Comparison of ENCODE assay signal across 25 cellular contexts in genomic region chr13:70703755-70704154, GRCh38.
DNase-seq lines count a peak whose midpoint lies in the region; ATAC-seq, FAIRE-seq and TF ChIP-seq lines count a peak whose summit lies in the region.
"Had no signal": no experiment of that assay in that cellular context is flagged by ENCODE, and none has a peak within 500 bp of the region (broad histone marks: within the 10 kb centered on the region; RNA-seq: fewer than 3 reads in every experiment).

No MANE protein-coding gene starts in this region.

- 0 out of 3 replicates have a peak, but pooled peaks have one; percentile 33 for ATAC-seq in SK-N-SH treated with all-trans-retinoic acid at 6 μM for 48 hours
- ATAC-seq: HCT116 had no signal

- H3K4me3 Mint-ChIP-seq in H9: no peak overlapping the region
- H3K4me3 Mint-ChIP-seq: CD8-positive, alpha-beta memory T cell had no signal

- no peaks in the 10 kb centered on the region for H3K79me2 ChIP-seq in SK-N-SH (ENCODE audit: insufficient read depth)
- no peaks in the 10 kb centered on the region for H3K79me2 ChIP-seq in endothelial cell of umbilical vein (ENCODE audit: control insufficient read depth, insufficient read depth, low read length)
- H3K79me2 ChIP-seq in H9 (ENCODE audit: insufficient read depth, low read length): no peaks in the 10 kb centered on the region

- no peaks in the 10 kb centered on the region; the same call in none of the 2 replicates for H3K27me3 Mint-ChIP-seq in H9 (ENCODE audit: low read depth)
- H3K27me3 Mint-ChIP-seq: CD8-positive, alpha-beta memory T cell had no signal

- TF ChIP-seq POLR2A in endothelial cell of umbilical vein (IDR thresholded peaks at IDR 0.05; ENCODE audit: low read depth, low read length): no peak

- POLR2A ChIA-PET in SK-N-SH (lab: Yijun Ruan, JAX) (no interaction called here), endothelial cell of umbilical vein (lab: Charles Lee) (no interaction called here)

- 18% methylated on average over 4 of the region's 4 CpGs for WGBS in SK-N-SH (ENCODE audit: low lambda C conversion rate)
- WGBS in H9 (ENCODE audit: extremely low coverage, insufficient read length, low lambda C conversion rate): no CpG with 5 or more reads among the region's 4 CpGs

- H3K36me3 Mint-ChIP-seq in H9 (ENCODE audit: insufficient read depth in 1 of 3, low read depth in 3 of 3): no peaks in the 10 kb centered on the region
- H3K36me3 Mint-ChIP-seq: CD8-positive, alpha-beta memory T cell had no signal

- H3K9me3 ChIP-seq in SK-N-SH: no peaks in the 10 kb centered on the region
- no peaks in the 10 kb centered on the region for H3K9me3 ChIP-seq in endothelial cell of umbilical vein (replicated peaks; ENCODE audit: control insufficient read depth, insufficient read depth, low read length)
- no peaks in the 10 kb centered on the region for H3K9me3 ChIP-seq in H9 (ENCODE audit: control insufficient read depth, low read depth, low read length)

- no peak overlapping the region for H4K91ac ChIP-seq in H9 (ENCODE audit: insufficient read length, low read depth, low read length)

- no peaks in the 10 kb centered on the region for H3K79me1 ChIP-seq in H9 (ENCODE audit: insufficient read depth, low read depth, low read length, poor library complexity, severe bottlenecking)

- H3K9me1 ChIP-seq in endothelial cell of umbilical vein (replicated peaks; ENCODE audit: control insufficient read depth, extremely low read depth, insufficient read depth, low read length): no peaks in the 10 kb centered on the region

- H2BK12ac ChIP-seq in H9 (ENCODE audit: insufficient read length, low read depth, low read length): no peak overlapping the region

- H4K5ac ChIP-seq in H9 (ENCODE audit: insufficient read length, low read depth, low read length): no peak overlapping the region

- dilution Hi-C loops in endothelial cell of umbilical vein (cut with MboI; ENCODE audit: extremely low pct_ligation_motif_present, low sequenced_read_pairs): no loop called here

- H3K4me1 ChIP-seq in SK-N-SH (ENCODE audit: control insufficient read depth in 1 of 2, insufficient read depth in 2 of 2, low read depth in 1 of 2, low read length in 1 of 2) (no peaks in the 10 kb centered on the region), endothelial cell of umbilical vein (ENCODE audit: control insufficient read depth, extremely low read depth, insufficient read depth, low read length) (peaks cover 12% of the 10 kb centered on the region), H9 (ENCODE audit: insufficient read depth, low read length) (no peaks in the 10 kb centered on the region)

- H4K8ac ChIP-seq in H9 (replicated peaks; ENCODE audit: insufficient read length, low read depth, low read length): no peak overlapping the region

- H3K36me3 ChIP-seq in SK-N-SH (replicated peaks in 1 of 2; ENCODE audit: control insufficient read depth in 1 of 2, insufficient read depth in 2 of 2, low read length in 1 of 2) (no peaks in the 10 kb centered on the region), endothelial cell of umbilical vein (ENCODE audit: control insufficient read depth in 2 of 2, extremely low read depth in 1 of 2, insufficient read depth in 2 of 2, low read length in 2 of 2) (no peaks in the 10 kb centered on the region)

- no peak overlapping the region for H2AFZ ChIP-seq in SK-N-SH (ENCODE audit: low read depth)
- no peak overlapping the region for H2AFZ ChIP-seq in endothelial cell of umbilical vein (ENCODE audit: low read depth, low read length)
- H2AFZ ChIP-seq in H9 (ENCODE audit: low read length): no peak overlapping the region
- H2AFZ ChIP-seq: GM23248 had no signal

- H3F3A ChIP-seq in SK-N-SH (replicated peaks; ENCODE audit: insufficient read depth): no peaks in the 10 kb centered on the region

- no peaks in the 10 kb centered on the region for H3K4me1 Mint-ChIP-seq in H9
- H3K4me1 Mint-ChIP-seq: CD8-positive, alpha-beta memory T cell had no signal

- no TSS peak for BruUV-seq in endothelial cell of umbilical vein (replicated peaks; lab: Mats Ljungman, UMichigan)

- no peak overlapping the region for H2AK5ac ChIP-seq in H9 (ENCODE audit: insufficient read length, low read length)

- H3K9me3 Mint-ChIP-seq in H9: no peaks in the 10 kb centered on the region; a peak in 1 of 5 replicates

- no peak overlapping the region for H2BK20ac ChIP-seq in H9 (ENCODE audit: low read depth, low read length, poor library complexity, severe bottlenecking)

- H3K27me3 ChIP-seq in SK-N-SH (ENCODE audit: insufficient read depth) (no peaks in the 10 kb centered on the region), endothelial cell of umbilical vein (ENCODE audit: control insufficient read depth in 2 of 2, insufficient read depth in 2 of 2, low read length in 2 of 2) (no peaks in the 10 kb centered on the region), H9 (ENCODE audit: insufficient read depth, low read length) (no peaks in the 10 kb centered on the region)

- H3K56ac ChIP-seq in H9 (ENCODE audit: insufficient read length, low read depth, low read length): no peak overlapping the region

- no peak overlapping the region for H3K18ac ChIP-seq in H9 (ENCODE audit: insufficient read length, low read depth, low read length)

- no peak overlapping the region for H3T11ph ChIP-seq in H9 (ENCODE audit: low read length)

- H2BK120ac ChIP-seq in H9 (ENCODE audit: low read depth, low read length, poor library complexity, severe bottlenecking): no peak overlapping the region

- no peak overlapping the region for H3K14ac ChIP-seq in H9 (ENCODE audit: insufficient read depth, low read length)

- no peak for TF ChIP-seq RAD21 in SK-N-SH (IDR thresholded peaks at IDR 0.05; ENCODE audit: low read length)

- no peak overlapping the region for H2BK5ac ChIP-seq in H9 (ENCODE audit: insufficient read length, low read length)

- intact Hi-C loops in endothelial cell of umbilical vein (cut with micrococcal nuclease): loop anchor here (10.0 kb wide), 1 partner anchor 1161 kb away; the partner anchor contains the start of gene DACH1

- H3K4me2 ChIP-seq in SK-N-SH (no peak overlapping the region), endothelial cell of umbilical vein (ENCODE audit: insufficient read depth, low read length) (no peak overlapping the region), H9 (ENCODE audit: insufficient read depth, insufficient read length, low read length) (no peak overlapping the region)
- H3K4me2 ChIP-seq: KMS-11 had no signal

- DNase-seq in SK-N-SH (no peak), RKO (ENCODE audit: low spot score) (peak; percentile 54), endothelial cell of umbilical vein (ENCODE audit: low read depth, low spot score) (peak; percentile 30), urothelium cell line (ENCODE audit: low spot score) (peak; percentile 0), H9 (no peak), GM20000 (ENCODE audit: low spot score) (no peak), DMS153 (lab: John Stamatoyannopoulos, UW) (no peak)
- DNase-seq: AML-193; C1 segment of cervical spinal cord; Calu3; CD8-positive, alpha-beta memory T cell; DMS53; GF-D8; GM23248; NCI-H1105; NCI-H2029 treated with DMSO at 0.1 percent for 48 hours; NCI-H226; NCI-H510A treated with DMSO at 0.1 percent for 48 hours; NCI-H748 treated with DMSO at 0.1 percent for 48 hours had no signal

- H3K27ac ChIP-seq in SK-N-SH (ENCODE audit: low read depth in 2 of 2, low read length in 1 of 2): no peak overlapping the region
- H3K27ac ChIP-seq in endothelial cell of umbilical vein (ENCODE audit: insufficient read depth, low read depth, low read length): no peak overlapping the region
- H3K27ac ChIP-seq in H9 (ENCODE audit: insufficient read length, low read depth, low read length): no peak overlapping the region
- H3K27ac ChIP-seq: 22Rv1, GM23248, HL-60, KMS-11 had no signal

- H3K4me3 ChIP-seq in SK-N-SH (ENCODE audit: low read depth in 2 of 2, low read length in 1 of 2) (no peak overlapping the region), endothelial cell of umbilical vein (replicated peaks in 1 of 3; ENCODE audit: insufficient read depth in 1 of 3, low read depth in 1 of 3, low read length in 3 of 3) (no peak overlapping the region)
- H3K4me3 ChIP-seq: GM23248 had no signal

- H3K4ac ChIP-seq in H9 (ENCODE audit: low read depth, low read length): no peak overlapping the region

- TF ChIP-seq CTCF in SK-N-SH (IDR thresholded peaks at IDR 0.05) (no peak), endothelial cell of umbilical vein (IDR thresholded peaks at IDR 0.05; ENCODE audit: extremely low read depth in 1 of 2, insufficient read depth in 1 of 2, low read depth in 1 of 2, low read length in 2 of 2) (no peak), H9 (conservative IDR thresholded peaks at IDR 0.05) (no peak), GM20000 (IDR thresholded peaks at IDR 0.05; ENCODE audit: extremely low read depth, missing control alignments) (no peak)

- TF ChIP-seq EP300 in SK-N-SH (IDR thresholded peaks at IDR 0.05; ENCODE audit: borderline replicate concordance in 1 of 2, low read depth in 1 of 2, low read length in 1 of 2): no peak

- no peak overlapping the region for H3K9ac ChIP-seq in SK-N-SH
- no peak overlapping the region for H3K9ac ChIP-seq in endothelial cell of umbilical vein (replicated peaks; ENCODE audit: extremely low read depth, insufficient read depth, low read length)
- no peak overlapping the region for H3K9ac ChIP-seq in H9 (ENCODE audit: extremely low read depth, insufficient read length, low read length)
- H3K9ac ChIP-seq: GM23248, KMS-11 had no signal

- CTCF ChIA-PET in SK-N-SH (lab: Yijun Ruan, JAX): no interaction called here
- CTCF ChIA-PET in endothelial cell of umbilical vein (lab: Charles Lee): no interaction called here

- no peak overlapping the region for H3K27ac Mint-ChIP-seq in H9
- H3K27ac Mint-ChIP-seq: CD8-positive, alpha-beta memory T cell had no signal

- H3K23ac ChIP-seq in H9 (ENCODE audit: insufficient read length, low read depth, low read length): no peak overlapping the region

- no peaks in the 10 kb centered on the region for H4K20me1 ChIP-seq in SK-N-SH (ENCODE audit: insufficient read depth)
- H4K20me1 ChIP-seq in endothelial cell of umbilical vein (replicated peaks; ENCODE audit: control insufficient read depth, extremely low read depth, insufficient read depth, low read length): no peaks in the 10 kb centered on the region
- H4K20me1 ChIP-seq in H9 (ENCODE audit: control insufficient read depth, insufficient read depth, insufficient read length): no peaks in the 10 kb centered on the region

- no peaks in the 10 kb centered on the region for H3K23me2 ChIP-seq in H9 (ENCODE audit: insufficient read length, low read depth, low read length, poor library complexity, severe bottlenecking)

- no peaks in the 10 kb centered on the region for H3K9me2 ChIP-seq in SK-N-SH

- FAIRE-seq in endothelial cell of umbilical vein (lab: Jason Lieb, UNC): no peak
- FAIRE-seq in urothelium cell line (lab: Jason Lieb, UNC): no peak
- FAIRE-seq: HTR-8/SVneo had no signal

- H2BK15ac ChIP-seq in H9 (ENCODE audit: low read depth, low read length): no peak overlapping the region

TF ChIP-seq in SK-N-SH treated with all-trans-retinoic acid at 6 μM for 48 hours, 23 proteins besides CTCF, POLR2A, EP300 and RAD21:
- no peak for TF ChIP-seq SNAI2 (CRISPR knock-in tag; IDR thresholded peaks at IDR 0.05)

TF ChIP-seq in SK-N-SH, 30 proteins besides CTCF, POLR2A, EP300 and RAD21 (continues in another document):
- TF ChIP-seq MXI1 (IDR thresholded peaks at IDR 0.05; ENCODE audit: low read depth, low read length): no peak

TF ChIP-seq in endothelial cell of umbilical vein, 7 proteins besides CTCF, POLR2A, EP300 and RAD21 (continues in another document):
- peak; percentile 19 for TF ChIP-seq FOS (IDR thresholded peaks at IDR 0.05; ENCODE audit: borderline replicate concordance, insufficient read depth, low read length)
- TF ChIP-seq MYC (IDR thresholded peaks at IDR 0.05; ENCODE audit: low read depth, low read length): no peak

Comparison
In these comparisons a context has a peak if more than half of its experiments do, and no peak if none do; other contexts are left out.
1. DNase-seq: peak in RKO (single experiment), endothelial cell of umbilical vein (single experiment) and urothelium cell line (single experiment); none in SK-N-SH (single experiment), H9 (single experiment), GM20000 (single experiment) and DMS153 (single experiment).